Comparison of ENCODE assay signal across 13 cellular contexts in the genomic region with DNA sequence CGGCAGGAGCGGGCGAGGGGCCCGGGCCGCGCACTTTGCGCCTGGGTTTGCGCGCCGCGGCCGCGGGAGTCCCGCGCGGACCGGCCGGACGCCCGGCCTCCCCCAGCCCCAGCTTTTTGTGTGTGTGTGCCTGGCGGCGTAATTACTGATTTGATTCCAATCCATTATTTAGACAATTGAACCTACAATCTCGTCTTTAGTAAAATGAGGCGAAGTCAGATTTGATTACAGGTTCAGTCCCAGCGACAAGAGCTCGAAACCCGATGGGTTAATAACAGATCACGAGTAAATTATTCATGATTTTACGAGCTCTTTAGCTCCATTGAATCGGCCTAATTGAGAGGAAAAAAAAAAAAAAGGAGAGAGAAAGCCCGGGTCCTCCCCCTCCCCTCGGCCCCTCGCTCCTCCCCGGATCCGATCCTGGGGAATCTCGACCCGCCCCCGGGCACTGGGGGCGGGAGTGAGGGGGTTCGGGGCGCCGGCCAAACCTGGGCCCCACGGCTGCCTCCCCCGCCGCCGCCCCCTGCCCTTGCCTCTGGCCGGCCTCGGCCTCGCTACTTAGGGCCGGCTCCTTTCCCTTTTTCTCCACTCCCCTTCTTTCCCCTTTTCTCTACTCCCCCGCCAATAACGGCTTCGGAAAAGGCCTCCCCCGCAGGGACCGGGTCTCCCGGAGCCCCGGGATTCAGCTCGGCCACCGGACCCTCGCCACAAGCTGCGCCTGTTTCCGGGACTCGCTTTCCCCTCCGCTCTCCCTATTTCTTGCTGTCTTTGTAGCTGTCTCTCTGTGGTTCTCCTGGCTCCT. TPM values are rescaled to one million over a fixed set of nuclear protein-coding genes. Genes with fewer than 3 reads are reported as not detected.
A peak's percentile ranks its signal among the peaks of the same experiment; 100 is the strongest.
DNase-seq lines count a peak whose midpoint lies in the region; ATAC-seq, FAIRE-seq and TF ChIP-seq lines count a peak whose summit lies in the region.
"Had no signal": no experiment of that assay in that cellular context is flagged by ENCODE, and none has a peak within 500 bp of the region (broad histone marks: within the 10 kb centered on the region; RNA-seq: fewer than 3 reads in every experiment).

No MANE protein-coding gene starts in this region.

- TF ChIP-seq CTCF in WTC11 (IDR thresholded peaks at IDR 0.05) (no peak), D721Med (IDR thresholded peaks at IDR 0.05; ENCODE audit: insufficient read depth, missing control alignments) (no peak)

- peak overlapping the region; percentile 51 for H3K4me3 ChIP-seq in iPS-15b (ENCODE audit: low read depth, low read length)

- H3K4me1 Mint-ChIP-seq in activated CD4-positive, alpha-beta T cell treated with anti-CD3 and anti-CD28 coated beads, Interleukin-2, amount 10 ng/mL, durations not matched to agents 7 days and 5 days = peaks cover 19% of the 10 kb centered on the region
- peaks cover 64% of the 10 kb centered on the region for H3K4me1 Mint-ChIP-seq in WTC11
- peaks cover 28% of the 10 kb centered on the region for H3K4me1 Mint-ChIP-seq in stimulated activated memory B cell treated with anti-CD40 and anti-IgM and Interleukin-4, amounts not matched to agents 10 μg/mL and 1 μg/mL and 100 μg/mL, for 72 hours

- peaks cover 98% of the 10 kb centered on the region for H3K27me3 ChIP-seq in iPS-15b (ENCODE audit: control insufficient read depth, insufficient read depth, low read length)

- CTCF ChIA-PET in activated CD4-positive, alpha-beta T cell treated with anti-CD3 and anti-CD28 coated beads, Interleukin-2, amount 10 ng/mL, durations not matched to agents 7 days and 5 days (lab: Charles Lee) = interaction anchor here (0.8 to 1.4 kb wide), 2 partner anchors 13 to 21 kb away, joined by 3 to 4 read pairs; no protein-coding TSS in a partner anchor
- CTCF ChIA-PET in WTC11 (lab: Charles Lee) = interaction anchor here (0.9 to 3.9 kb wide), 5 partner anchors 13 to 618 kb away, joined by 3 to 23 read pairs (median 4); no protein-coding TSS in a partner anchor

- H3K27me3 Mint-ChIP-seq in activated CD4-positive, alpha-beta T cell treated with anti-CD3 and anti-CD28 coated beads, Interleukin-2, amount 10 ng/mL, durations not matched to agents 7 days and 5 days = peaks cover 84% of the 10 kb centered on the region
- H3K27me3 Mint-ChIP-seq in WTC11 (ENCODE audit: low read depth) = peaks cover 96% of the 10 kb centered on the region
- H3K27me3 Mint-ChIP-seq in stimulated activated memory B cell treated with anti-CD40 and anti-IgM and Interleukin-4, amounts not matched to agents 10 μg/mL and 1 μg/mL and 100 μg/mL, for 72 hours = peaks cover 90% of the 10 kb centered on the region

- POLR2A ChIA-PET in activated CD4-positive, alpha-beta T cell treated with anti-CD3 and anti-CD28 coated beads, Interleukin-2, amount 10 ng/mL, durations not matched to agents 7 days and 5 days (lab: Charles Lee) = no interaction called here
- POLR2A ChIA-PET in WTC11 (lab: Charles Lee) = interaction anchor here (0.7 kb wide), 1 partner anchor 20 kb away, joined by 3 read pairs; no protein-coding TSS in a partner anchor

- H3K9ac ChIP-seq in iPS-15b (ENCODE audit: low read depth, low read length) = no peak overlapping the region

- H3K36me3 ChIP-seq in iPS-15b (ENCODE audit: control insufficient read depth, insufficient read depth, low read length) = no peaks in the 10 kb centered on the region
- H3K36me3 ChIP-seq: brain microvascular endothelial cell had no signal

- no peak overlapping the region for H3K27ac Mint-ChIP-seq in activated CD4-positive, alpha-beta T cell treated with anti-CD3 and anti-CD28 coated beads, Interleukin-2, amount 10 ng/mL, durations not matched to agents 7 days and 5 days
- H3K27ac Mint-ChIP-seq in WTC11 = no peak overlapping the region
- H3K27ac Mint-ChIP-seq in stimulated activated memory B cell treated with anti-CD40 and anti-IgM and Interleukin-4, amounts not matched to agents 10 μg/mL and 1 μg/mL and 100 μg/mL, for 72 hours = no peak overlapping the region

- no peak for DNase-seq in activated CD4-positive, alpha-beta T cell treated with anti-CD3 and anti-CD28 coated beads, Interleukin-2, amount 10 ng/mL, durations not matched to agents 7 days and 5 days
- DNase-seq in activated CD4-positive, alpha-beta T cell treated with anti-CD3 and anti-CD28 coated beads for 1 hour = no peak
- DNase-seq in WTC11 (ENCODE audit: low spot score) = peak; percentile 44
- no peak for DNase-seq in cortex of kidney (lab: John Stamatoyannopoulos, UW)
- no peak for DNase-seq in D721Med (ENCODE audit: insufficient read length, low spot score)
- DNase-seq: brain microvascular endothelial cell; islet precursor cell; NCI-H146; stimulated activated CD4-positive, alpha-beta T cell treated with anti-CD3 and anti-CD28 coated beads, Interleukin-15, amount 100 ng/mL, for 24 hours had no signal

- no peaks in the 10 kb centered on the region for H3K9me3 ChIP-seq in iPS-15b (ENCODE audit: control insufficient read depth, insufficient read depth, low read length)

- peaks cover 8% of the 10 kb centered on the region for H3K4me1 ChIP-seq in iPS-15b (ENCODE audit: control insufficient read depth, insufficient read depth, low read length)

- H3K36me3 Mint-ChIP-seq in activated CD4-positive, alpha-beta T cell treated with anti-CD3 and anti-CD28 coated beads, Interleukin-2, amount 10 ng/mL, durations not matched to agents 7 days and 5 days (ENCODE audit: low read depth) = peaks cover 5% of the 10 kb centered on the region
- no peaks in the 10 kb centered on the region for H3K36me3 Mint-ChIP-seq in WTC11
- H3K36me3 Mint-ChIP-seq in stimulated activated memory B cell treated with anti-CD40 and anti-IgM and Interleukin-4, amounts not matched to agents 10 μg/mL and 1 μg/mL and 100 μg/mL, for 72 hours = peaks cover 7% of the 10 kb centered on the region

- H3K9me3 Mint-ChIP-seq in activated CD4-positive, alpha-beta T cell treated with anti-CD3 and anti-CD28 coated beads, Interleukin-2, amount 10 ng/mL, durations not matched to agents 7 days and 5 days = no peaks in the 10 kb centered on the region
- no peaks in the 10 kb centered on the region for H3K9me3 Mint-ChIP-seq in WTC11
- H3K9me3 Mint-ChIP-seq in stimulated activated memory B cell treated with anti-CD40 and anti-IgM and Interleukin-4, amounts not matched to agents 10 μg/mL and 1 μg/mL and 100 μg/mL, for 72 hours = peaks cover 3% of the 10 kb centered on the region

- H3K4me3 Mint-ChIP-seq in activated CD4-positive, alpha-beta T cell treated with anti-CD3 and anti-CD28 coated beads, Interleukin-2, amount 10 ng/mL, durations not matched to agents 7 days and 5 days = peak overlapping the region; percentile 38
- H3K4me3 Mint-ChIP-seq in WTC11 = peak overlapping the region; percentile 72
- H3K4me3 Mint-ChIP-seq in stimulated activated memory B cell treated with anti-CD40 and anti-IgM and Interleukin-4, amounts not matched to agents 10 μg/mL and 1 μg/mL and 100 μg/mL, for 72 hours = peak overlapping the region; percentile 49

- FAIRE-seq in D721Med (lab: Jason Lieb, UNC) = no peak
- FAIRE-seq: TTC549 had no signal

- no peak for ATAC-seq in WTC11
- ATAC-seq in stimulated activated memory B cell treated with anti-CD40 and anti-IgM and Interleukin-4, amounts not matched to agents 10 μg/mL and 1 μg/mL and 100 μg/mL, for 72 hours = no peak
- no peak for ATAC-seq in GM18517 (IDR thresholded peaks at IDR 0.05; ENCODE audit: unreplicated experiment)

TF ChIP-seq in WTC11, 78 proteins besides CTCF, POLR2A, EP300 and RAD21 (continues in another document):
- TF ChIP-seq NFYB (CRISPR knock-in tag; conservative IDR thresholded peaks at IDR 0.05; ENCODE audit: low read depth) (no peak), PRDM15 (CRISPR knock-in tag; IDR thresholded peaks at IDR 0.05) (no peak), SMAD3 (CRISPR knock-in tag; IDR thresholded peaks at IDR 0.05; ENCODE audit: borderline replicate concordance) (no peak), MLX (CRISPR knock-in tag; IDR thresholded peaks at IDR 0.05) (no peak), RELA (CRISPR knock-in tag; IDR thresholded peaks at IDR 0.05; ENCODE audit: borderline replicate concordance) (no peak), NFATC4 (CRISPR knock-in tag; IDR thresholded peaks at IDR 0.05) (no peak), EMX1 (CRISPR knock-in tag; IDR thresholded peaks at IDR 0.05) (no peak), GRHL2 (CRISPR knock-in tag; IDR thresholded peaks at IDR 0.05; ENCODE audit: insufficient replicate concordance, severe bottlenecking) (no peak), TCF7 (CRISPR knock-in tag; IDR thresholded peaks at IDR 0.05; ENCODE audit: low read depth) (no peak), PRRX2 (CRISPR knock-in tag; IDR thresholded peaks at IDR 0.05) (no peak)

RNA-seq across cellular contexts. Expression of gene LHX2, which starts 6.6 kb away (rescaled TPM):
- total RNA-seq in activated CD4-positive, alpha-beta T cell treated with anti-CD3 and anti-CD28 coated beads, Interleukin-2, amount 10 ng/mL, durations not matched to agents 7 days and 5 days = not detected
- total RNA-seq in WTC11 (2021) = 0.42 to 0.50 TPM in 2 of 3 replicates, not detected in the other
